1 cellular context compared by ENCODE assay signal in genomic region chr6:166559662-166560061, GRCh38.
TF ChIP-seq lines count a peak whose summit lies in the region.

No MANE protein-coding gene starts in this region.

TF ChIP-seq in SK-N-SH, 30 proteins besides CTCF, POLR2A, EP300 and RAD21 (continued from another document):
- TF ChIP-seq TAF1 (IDR thresholded peaks at IDR 0.05; ENCODE audit: borderline replicate concordance, low read depth, low read length) (no peak), NRF1 (IDR thresholded peaks at IDR 0.05; ENCODE audit: low read depth, low read length) (no peak), RFX5 (IDR thresholded peaks at IDR 0.05; ENCODE audit: low read length) (no peak), GABPA (IDR thresholded peaks at IDR 0.05; ENCODE audit: low read depth) (no peak)
